Comparison of ENCODE assay signal across 15 cellular contexts in the genomic region with DNA sequence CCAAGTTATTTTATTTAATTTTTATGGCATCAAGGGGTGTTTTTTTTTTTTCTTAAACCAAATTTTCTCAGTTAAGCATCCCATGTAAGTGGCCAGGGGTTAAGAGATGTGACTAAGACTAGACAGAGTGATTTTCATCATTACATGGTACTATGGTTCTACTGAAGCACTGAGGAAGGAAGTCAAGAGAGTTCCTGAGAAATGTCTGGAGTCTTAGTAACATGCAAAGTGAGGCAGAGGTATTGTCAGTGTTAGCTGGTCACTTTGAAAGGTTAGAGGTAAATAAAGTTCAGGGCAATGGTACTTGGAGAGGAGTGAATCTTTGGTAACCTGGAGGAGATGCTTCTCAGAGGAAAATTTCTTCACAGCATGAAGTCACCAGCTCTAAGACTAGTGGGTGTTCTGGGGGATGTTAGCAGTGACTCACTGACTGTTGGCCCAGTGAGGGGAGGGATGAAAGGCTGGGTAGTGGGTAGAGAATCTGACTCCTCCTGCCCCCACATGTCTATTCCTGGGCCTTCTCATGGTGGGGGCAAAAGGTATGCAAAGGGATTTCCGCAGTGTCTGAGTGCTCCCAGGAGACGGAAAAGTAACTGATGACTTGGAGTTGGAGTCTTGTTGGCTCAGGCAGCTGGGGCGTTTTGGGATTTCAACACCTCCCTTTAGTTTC.
DNase-seq lines count a peak whose midpoint lies in the region; ATAC-seq and TF ChIP-seq lines count a peak whose summit lies in the region.
"Had no signal": no experiment of that assay in that cellular context is flagged by ENCODE, and none has a peak within 500 bp of the region (broad histone marks: within the 10 kb centered on the region; RNA-seq: fewer than 3 reads in every experiment).

No MANE protein-coding gene starts in this region.

- peaks cover 24% of the 10 kb centered on the region for H3K9me3 Mint-ChIP-seq in activated naive CD8-positive, alpha-beta T cell treated with anti-CD3 and anti-CD28 coated beads, Interleukin-2, amount 50 U/mL, for 24 hours

- H3K4me3 ChIP-seq in AG10803 (ENCODE audit: low read length) (no peak overlapping the region), HEK293 (ENCODE audit: low read depth, low read length) (no peak overlapping the region)
- H3K4me3 ChIP-seq: BLaER1, testis had no signal

- no peaks in the 10 kb centered on the region for H3K4me1 ChIP-seq in HEK293 (ENCODE audit: control insufficient read depth, insufficient read depth, low read length)
- H3K4me1 ChIP-seq: testis had no signal

- H3K9me3 ChIP-seq in HEK293 (ENCODE audit: control insufficient read depth, insufficient read depth, low read depth, low read length) = no peaks in the 10 kb centered on the region
- H3K9me3 ChIP-seq: testis had no signal

- peak; percentile 87 for ATAC-seq in activated naive CD8-positive, alpha-beta T cell treated with anti-CD3 and anti-CD28 coated beads, Interleukin-2, amount 50 U/mL, for 24 hours
- ATAC-seq in HG03159 (IDR thresholded peaks at IDR 0.05; ENCODE audit: unreplicated experiment) = no peak
- ATAC-seq: sciatic nerve had no signal

- H3K36me3 Mint-ChIP-seq in activated naive CD8-positive, alpha-beta T cell treated with anti-CD3 and anti-CD28 coated beads, Interleukin-2, amount 50 U/mL, for 24 hours (ENCODE audit: low read depth) = peaks cover 15% of the 10 kb centered on the region

- DNase-seq in AG10803 (ENCODE audit: low read depth) (peak; percentile 15), DMS 273 (lab: John Stamatoyannopoulos, UW; ENCODE audit: unreplicated experiment) (no peak), NAMALWA (ENCODE audit: low spot score) (no peak)
- peak; percentile 46 for DNase-seq in activated naive CD8-positive, alpha-beta T cell treated with anti-CD3 and anti-CD28 coated beads, Interleukin-2, amount 50 U/mL, for 24 hours
- peak; percentile 50 for DNase-seq in stimulated activated CD4-positive, alpha-beta T cell treated with anti-CD3 and anti-CD28 coated beads, Interleukin-1b, Interleukin-23, amount 100 ng/mL, for 48 hours
- DNase-seq: effector CD8-positive, alpha-beta T cell; foreskin melanocyte; mesendoderm; NCI-H1092 treated with DMSO at 0.1 percent for 48 hours; NCI-H2227 treated with DMSO at 0.1 percent for 48 hours; testis had no signal

- peaks cover 51% of the 10 kb centered on the region for H3K4me1 Mint-ChIP-seq in activated naive CD8-positive, alpha-beta T cell treated with anti-CD3 and anti-CD28 coated beads, Interleukin-2, amount 50 U/mL, for 24 hours

- POLR2A ChIA-PET in HEK293 (lab: Yijun Ruan, JAX) = no interaction called here

- TF ChIP-seq CTCF in AG10803 (conservative IDR thresholded peaks at IDR 0.05; ENCODE audit: low read length) = no peak
- TF ChIP-seq CTCF in HEK293 (tag by site-specific recombination; IDR thresholded peaks at IDR 0.05) = no peak

- H3K27ac Mint-ChIP-seq in activated naive CD8-positive, alpha-beta T cell treated with anti-CD3 and anti-CD28 coated beads, Interleukin-2, amount 50 U/mL, for 24 hours = peak overlapping the region; percentile 98

- peaks cover 4% of the 10 kb centered on the region for H3K27me3 Mint-ChIP-seq in activated naive CD8-positive, alpha-beta T cell treated with anti-CD3 and anti-CD28 coated beads, Interleukin-2, amount 50 U/mL, for 24 hours

- H3K4me3 Mint-ChIP-seq in activated naive CD8-positive, alpha-beta T cell treated with anti-CD3 and anti-CD28 coated beads, Interleukin-2, amount 50 U/mL, for 24 hours = peak overlapping the region; percentile 12

- H3K36me3 ChIP-seq in HEK293 (ENCODE audit: control insufficient read depth in 2 of 2, insufficient read depth in 1 of 2, low read length in 2 of 2) = no peaks in the 10 kb centered on the region
- H3K36me3 ChIP-seq: BLaER1 had no signal

- CTCF ChIA-PET in HEK293 (lab: Yijun Ruan, JAX) = interaction anchor here (0.6 to 1.5 kb wide), 3 partner anchors 24 to 266 kb away, joined by 3 to 5 read pairs (median 4); no protein-coding TSS in a partner anchor

- no peak overlapping the region for H3K27ac ChIP-seq in HEK293 (ENCODE audit: extremely low read depth, low read depth, low read length)
- H3K27ac ChIP-seq: BLaER1, testis had no signal

TF ChIP-seq in HEK293, 187 proteins besides CTCF, POLR2A, EP300 and RAD21:
- TF ChIP-seq, protein P1, sequence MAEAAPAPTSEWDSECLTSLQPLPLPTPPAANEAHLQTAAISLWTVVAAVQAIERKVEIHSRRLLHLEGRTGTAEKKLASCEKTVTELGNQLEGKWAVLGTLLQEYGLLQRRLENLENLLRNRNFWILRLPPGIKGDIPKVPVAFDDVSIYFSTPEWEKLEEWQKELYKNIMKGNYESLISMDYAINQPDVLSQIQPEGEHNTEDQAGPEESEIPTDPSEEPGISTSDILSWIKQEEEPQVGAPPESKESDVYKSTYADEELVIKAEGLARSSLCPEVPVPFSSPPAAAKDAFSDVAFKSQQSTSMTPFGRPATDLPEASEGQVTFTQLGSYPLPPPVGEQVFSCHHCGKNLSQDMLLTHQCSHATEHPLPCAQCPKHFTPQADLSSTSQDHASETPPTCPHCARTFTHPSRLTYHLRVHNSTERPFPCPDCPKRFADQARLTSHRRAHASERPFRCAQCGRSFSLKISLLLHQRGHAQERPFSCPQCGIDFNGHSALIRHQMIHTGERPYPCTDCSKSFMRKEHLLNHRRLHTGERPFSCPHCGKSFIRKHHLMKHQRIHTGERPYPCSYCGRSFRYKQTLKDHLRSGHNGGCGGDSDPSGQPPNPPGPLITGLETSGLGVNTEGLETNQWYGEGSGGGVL (tag by site-specific recombination; IDR thresholded peaks at IDR 0.05) = peak; percentile 40; the same call in 1 of the 2 replicates
- TF ChIP-seq ZFHX2 (tag by site-specific recombination; conservative IDR thresholded peaks at IDR 0.05) (peak; percentile 91), KLF16 (tag by site-specific recombination; IDR thresholded peaks at IDR 0.05) (no peak), EGR2 (tag by site-specific recombination; IDR thresholded peaks at IDR 0.05; ENCODE audit: low read depth) (peak; percentile 95)

Comparison
In these comparisons a context has a peak if more than half of its experiments do, and no peak if none do; other contexts are left out.
1. DNase-seq: peak in AG10803 (single experiment), activated naive CD8-positive, alpha-beta T cell treated with anti-CD3 and anti-CD28 coated beads, Interleukin-2, amount 50 U/mL, for 24 hours (single experiment) and stimulated activated CD4-positive, alpha-beta T cell treated with anti-CD3 and anti-CD28 coated beads, Interleukin-1b, Interleukin-23, amount 100 ng/mL, for 48 hours (single experiment); none in DMS 273 (single experiment) and NAMALWA (single experiment).